In genomic region chrX:9530848-9531274, GRCh38 we compare ENCODE assay signal across 8 cellular contexts.
DNase-seq lines count a peak whose midpoint lies in the region; ATAC-seq, FAIRE-seq and TF ChIP-seq lines count a peak whose summit lies in the region.

No MANE protein-coding gene starts in this region.

- RAD21 ChIA-PET in GM12878 (lab: Charles Lee; ENCODE audit: unreplicated experiment): interaction anchor here (0.6 kb wide), 1 partner anchor 68 kb away, joined by 3 read pairs; no protein-coding TSS in a partner anchor

- peak overlapping the region; percentile 96 for H3K27ac Mint-ChIP-seq in GM23338

- ATAC-seq in DND-41 (ENCODE audit: insufficient read depth, low read depth) (peak; percentile 95), GM23338 (peak; percentile 84), GM12878 (peak; percentile 94)

- TF ChIP-seq EP300 in GM12878 (IDR thresholded peaks at IDR 0.05; ENCODE audit: borderline replicate concordance in 1 of 2, control insufficient read depth in 1 of 2, low read depth in 2 of 2, low read length in 2 of 2): no peak

- peaks cover 3% of the 10 kb centered on the region; the same call in 2 of the 3 replicates for H3K36me3 Mint-ChIP-seq in GM23338 (ENCODE audit: low read depth)

- no peaks in the 10 kb centered on the region; the same call in 1 of the 2 replicates for H4K20me1 ChIP-seq in DND-41 (ENCODE audit: insufficient read depth, low read length)
- H4K20me1 ChIP-seq in GM23338 (replicated peaks; ENCODE audit: insufficient read depth): no peaks in the 10 kb centered on the region
- no peaks in the 10 kb centered on the region for H4K20me1 ChIP-seq in GM12878 (ENCODE audit: control insufficient read depth, insufficient read depth)

- H3K27me3 Mint-ChIP-seq in GM23338 (ENCODE audit: insufficient read depth, low read depth, poor library complexity): peaks cover 2% of the 10 kb centered on the region

- no peak overlapping the region for H2AFZ ChIP-seq in DND-41 (ENCODE audit: low read depth, low read length)
- no peak overlapping the region for H2AFZ ChIP-seq in GM23338
- no peak overlapping the region for H2AFZ ChIP-seq in GM12878 (ENCODE audit: control insufficient read depth, low read depth, low read length)

- intact Hi-C loops in GM12878 (cut with micrococcal nuclease; ENCODE audit: unreplicated experiment): no loop called here

- H3K9me3 ChIP-seq in DND-41 (ENCODE audit: insufficient read depth, low read length, severe bottlenecking) (no peaks in the 10 kb centered on the region), GM12878 (replicated peaks; ENCODE audit: control insufficient read depth, insufficient read depth, low read length) (no peaks in the 10 kb centered on the region)

- TF ChIP-seq CTCF in DND-41 (IDR thresholded peaks at IDR 0.05; ENCODE audit: borderline replicate concordance, extremely low read depth, low read length, poor library complexity, severe bottlenecking) (no peak), GM23338 (conservative IDR thresholded peaks at IDR 0.05; ENCODE audit: low read depth in 2 of 2) (no peak), GM12878 (IDR thresholded peaks at IDR 0.05 in 2 of 3, conservative IDR thresholded peaks at IDR 0.05 in 1 of 3; ENCODE audit: control insufficient read depth in 2 of 3, extremely low read depth in 1 of 3, insufficient read depth in 1 of 3, low read depth in 3 of 3, low read length in 3 of 3) (no peak)

- H3K9me3 Mint-ChIP-seq in GM23338: no peaks in the 10 kb centered on the region

- H3K27me3 ChIP-seq in DND-41 (ENCODE audit: insufficient read depth, low read length, poor library complexity) (no peaks in the 10 kb centered on the region), GM23338 (ENCODE audit: insufficient read depth) (no peaks in the 10 kb centered on the region), GM12878 (replicated peaks in 1 of 2; ENCODE audit: control insufficient read depth in 2 of 2, insufficient read depth in 2 of 2, low read length in 1 of 2) (no peaks in the 10 kb centered on the region)

- TF ChIP-seq RAD21 in GM12878 (IDR thresholded peaks at IDR 0.05; ENCODE audit: insufficient read depth, low read depth, low read length): no peak

- SMC1A ChIA-PET in GM12878 (lab: Charles Lee; ENCODE audit: uncharacterized antibody, unreplicated experiment): interaction anchor here (0.9 to 1.7 kb wide), 4 partner anchors 8 to 146 kb away, joined by 3 to 6 read pairs (median 4); no protein-coding TSS in a partner anchor

- no TSS peak for BruUV-seq in GM12878 (replicated peaks; lab: Mats Ljungman, UMichigan)

- POLR2A ChIA-PET in GM12878 (lab: Charles Lee): interaction anchor here (0.5 to 0.6 kb wide), 2 partner anchors 9 to 183 kb away, joined by 3 to 4 read pairs; no protein-coding TSS in a partner anchor

- H3K79me2 ChIP-seq in DND-41 (ENCODE audit: insufficient read depth, low read length) (no peaks in the 10 kb centered on the region; the same call in 1 of the 2 replicates), GM23338 (replicated peaks; ENCODE audit: insufficient read depth) (peaks cover 38% of the 10 kb centered on the region), GM12878 (ENCODE audit: control insufficient read depth, insufficient read depth, low read length) (no peaks in the 10 kb centered on the region)

- CTCF ChIA-PET in GM12878 (lab: Yijun Ruan, JAX): no interaction called here

- H3K36me3 ChIP-seq in DND-41 (ENCODE audit: insufficient read depth, low read length): no peaks in the 10 kb centered on the region
- no peaks in the 10 kb centered on the region for H3K36me3 ChIP-seq in GM23338 (ENCODE audit: insufficient read depth)
- H3K36me3 ChIP-seq in GM12878 (ENCODE audit: control insufficient read depth in 2 of 2, insufficient read depth in 2 of 2, low read length in 1 of 2): no peaks in the 10 kb centered on the region

- WGBS in GM12878 (ENCODE audit: insufficient coverage, insufficient replicate concordance, low lambda C conversion rate, missing lambda C conversion rate): 3% methylated on average over 9 of the region's 9 CpGs

- DNase-seq in DND-41 (peak; percentile 73), GM23338 (ENCODE audit: low spot score) (peak; percentile 84), NCI-H1105 treated with DMSO at 0.1 percent for 48 hours (lab: John Stamatoyannopoulos, UW) (peak; percentile 86), T-helper 22 cell (ENCODE audit: low read depth) (peak; percentile 39), GM12878 (ENCODE audit: low read depth, low spot score) (no peak), iPS-NIHi7 (ENCODE audit: extremely low spot score) (peak; percentile 73), SKM-1 (lab: John Stamatoyannopoulos, UW; ENCODE audit: unreplicated experiment) (no peak)
- peak; percentile 67 for DNase-seq in stimulated activated CD4-positive, alpha-beta T cell treated with anti-CD3 and anti-CD28 coated beads, Interleukin-15, amount 100 ng/mL, for 24 hours

- in situ Hi-C loops in GM12878 (cut with MboI): no loop called here

- no peak for TF ChIP-seq POLR2A in GM12878 (IDR thresholded peaks at IDR 0.05; ENCODE audit: low read depth, low read length)

- FAIRE-seq in GM12878 (lab: Jason Lieb, UNC): no peak

- H3K4me3 ChIP-seq in DND-41 (ENCODE audit: low read depth in 1 of 2, low read length in 2 of 2) (no peak overlapping the region; a peak in 1 of 4 replicates), GM23338 (no peak overlapping the region), GM12878 (no peak overlapping the region)

- H3K27ac ChIP-seq in DND-41 (ENCODE audit: low read length): no peak overlapping the region
- peak overlapping the region; percentile 88 for H3K27ac ChIP-seq in GM23338 (ENCODE audit: low read depth)
- no peak overlapping the region for H3K27ac ChIP-seq in GM12878 (ENCODE audit: control insufficient read depth, insufficient read depth)

- H3K4me2 ChIP-seq in DND-41 (ENCODE audit: insufficient read depth, low read length): peak overlapping the region; percentile 36
- 0 out of 2 replicates have a peak overlapping the region, but pooled peaks have one; percentile 18 for H3K4me2 ChIP-seq in GM23338
- peak overlapping the region; percentile 35; the same call in 1 of the 2 replicates for H3K4me2 ChIP-seq in GM12878 (ENCODE audit: control insufficient read depth, insufficient read depth)

- no peak overlapping the region for H3K9ac ChIP-seq in DND-41 (ENCODE audit: low read depth, low read length)
- no peak overlapping the region for H3K9ac ChIP-seq in GM12878 (ENCODE audit: control insufficient read depth, insufficient read depth, low read length)

- peak overlapping the region; percentile 59; the same call in 2 of the 3 replicates for H3K4me3 Mint-ChIP-seq in GM23338

- H3K9me2 ChIP-seq in GM23338 (ENCODE audit: insufficient read depth): no peaks in the 10 kb centered on the region

- H3F3A ChIP-seq in GM23338 (replicated peaks; ENCODE audit: low read depth): no peaks in the 10 kb centered on the region

- H3K4me1 ChIP-seq in DND-41 (ENCODE audit: insufficient read depth, low read length) (peaks cover 10% of the 10 kb centered on the region; the same call in 1 of the 2 replicates), GM23338 (ENCODE audit: insufficient read depth) (peaks cover 29% of the 10 kb centered on the region), GM12878 (ENCODE audit: control insufficient read depth, insufficient read depth, low read length) (no peaks in the 10 kb centered on the region)

- peaks cover 70% of the 10 kb centered on the region for H3K4me1 Mint-ChIP-seq in GM23338

TF ChIP-seq in GM23338, 12 proteins besides CTCF, POLR2A, EP300 and RAD21 (continues in another document):
- no peak for TF ChIP-seq EZH2phosphoT487 (IDR thresholded peaks at IDR 0.05; ENCODE audit: unreplicated experiment)
- no peak for TF ChIP-seq EZH2 (IDR thresholded peaks at IDR 0.05; ENCODE audit: low read depth, unreplicated experiment)
- TF ChIP-seq STAT1 (IDR thresholded peaks at IDR 0.05; ENCODE audit: unreplicated experiment): no peak
- no peak for TF ChIP-seq JUNB (IDR thresholded peaks at IDR 0.05; ENCODE audit: unreplicated experiment)

TF ChIP-seq in GM12878, 131 proteins besides CTCF, POLR2A, EP300 and RAD21 (continues in another document):
- no peak for TF ChIP-seq BRCA1 (IDR thresholded peaks at IDR 0.05; ENCODE audit: low read depth, low read length)
- TF ChIP-seq NR2C2 (IDR thresholded peaks at IDR 0.05; ENCODE audit: borderline replicate concordance, control insufficient read depth, insufficient read length, low read depth): no peak
- TF ChIP-seq CEBPZ (IDR thresholded peaks at IDR 0.05; ENCODE audit: low read depth, low read length): no peak
- no peak for TF ChIP-seq ATF3 (IDR thresholded peaks at IDR 0.05; ENCODE audit: borderline replicate concordance, extremely low read depth, low read depth, low read length)

Comparison
In these comparisons a context has a peak if more than half of its experiments do, and no peak if none do; other contexts are left out.
1. DNase-seq: peak in DND-41 (single experiment), GM23338 (single experiment), NCI-H1105 treated with DMSO at 0.1 percent for 48 hours (single experiment), T-helper 22 cell (single experiment), iPS-NIHi7 (single experiment) and stimulated activated CD4-positive, alpha-beta T cell treated with anti-CD3 and anti-CD28 coated beads, Interleukin-15, amount 100 ng/mL, for 24 hours (single experiment); none in GM12878 (single experiment) and SKM-1 (single experiment).
2. Peak in every context shown above with its lines, with median percentiles within 50 percentile points of each other: ATAC-seq and H3K4me2 ChIP-seq.